ENCODE assay signal across 18 cellular contexts in the genomic region with DNA sequence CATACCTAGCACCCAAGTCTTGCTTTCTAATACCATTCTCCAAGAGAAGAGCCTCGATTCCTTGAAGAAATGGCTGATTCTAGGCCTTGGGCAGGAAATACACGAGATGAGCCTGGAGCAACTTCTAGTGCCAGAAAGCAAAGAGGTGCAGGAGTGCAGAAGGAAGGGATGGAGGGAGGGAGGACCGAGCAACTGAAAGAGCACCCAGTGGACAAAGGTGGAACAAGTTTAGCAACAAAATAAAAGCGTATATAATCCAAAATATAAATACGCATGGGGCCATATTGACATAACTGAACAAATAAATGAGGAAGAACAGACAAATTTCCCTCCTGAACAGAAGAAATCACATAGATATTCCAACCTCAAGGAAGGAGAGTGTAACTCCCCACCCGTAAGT. TPM values are rescaled to one million over a fixed set of nuclear protein-coding genes. Genes with fewer than 3 reads are reported as not detected.
DNase-seq lines count a peak whose midpoint lies in the region; ATAC-seq and TF ChIP-seq lines count a peak whose summit lies in the region.
"Had no signal": no experiment of that assay in that cellular context is flagged by ENCODE, and none has a peak within 500 bp of the region (broad histone marks: within the 10 kb centered on the region; RNA-seq: fewer than 3 reads in every experiment).

No MANE protein-coding gene starts in this region.

- H3K27me3 ChIP-seq in RWPE2 (ENCODE audit: insufficient read depth, poor library complexity, severe bottlenecking) (no peaks in the 10 kb centered on the region), foreskin keratinocyte (no peaks in the 10 kb centered on the region)

- no peak overlapping the region for H3K4me3 Mint-ChIP-seq in stimulated activated naive CD8-positive, alpha-beta T cell treated with anti-CD3 and anti-CD28 coated beads, Interleukin-15, Interleukin-2, amounts not matched to agents 100 ng/mL and 50 ng/mL, for 24 hours
- H3K4me3 Mint-ChIP-seq: B cell, GM23338 had no signal

- DNase-seq in stimulated activated naive CD8-positive, alpha-beta T cell treated with anti-CD3 and anti-CD28 coated beads, Interleukin-15, Interleukin-2, amounts not matched to agents 100 U/mL and 50 U/mL, for 24 hours = no peak
- DNase-seq in RWPE2 (ENCODE audit: low spot score) = no peak
- no peak for DNase-seq in foreskin keratinocyte
- DNase-seq in NCI-H1694 (lab: John Stamatoyannopoulos, UW) = no peak
- no peak for DNase-seq in NOMO-1 treated with DMSO at 0.1 percent for 48 hours (lab: John Stamatoyannopoulos, UW; ENCODE audit: unreplicated experiment)
- no peak for DNase-seq in GM13976 (ENCODE audit: low spot score)
- DNase-seq: CD4-positive, alpha-beta memory T cell; GF-D8; Karpas-422; NCI-H1436 treated with DMSO at 0.1 percent for 48 hours; NCI-H2081 treated with DMSO at 0.1 percent for 48 hours; NCI-H226; PC-9 had no signal

- peaks cover 64% of the 10 kb centered on the region for H3K36me3 Mint-ChIP-seq in stimulated activated naive CD8-positive, alpha-beta T cell treated with anti-CD3 and anti-CD28 coated beads, Interleukin-15, Interleukin-2, amounts not matched to agents 100 ng/mL and 50 ng/mL, for 24 hours (ENCODE audit: low read depth)

- H3K27ac ChIP-seq in RWPE2 (ENCODE audit: poor library complexity, severe bottlenecking) = peak overlapping the region; percentile 9
- H3K27ac ChIP-seq in foreskin keratinocyte = no peak overlapping the region
- H3K27ac ChIP-seq: PC-9 had no signal

- peak overlapping the region; percentile 28 for H3K27ac Mint-ChIP-seq in stimulated activated naive CD8-positive, alpha-beta T cell treated with anti-CD3 and anti-CD28 coated beads, Interleukin-15, Interleukin-2, amounts not matched to agents 100 ng/mL and 50 ng/mL, for 24 hours
- H3K27ac Mint-ChIP-seq: B cell; CD4-positive, alpha-beta memory T cell; GM23338 had no signal

- no peaks in the 10 kb centered on the region for H3K9me3 Mint-ChIP-seq in stimulated activated naive CD8-positive, alpha-beta T cell treated with anti-CD3 and anti-CD28 coated beads, Interleukin-15, Interleukin-2, amounts not matched to agents 100 ng/mL and 50 ng/mL, for 24 hours
- H3K9me3 Mint-ChIP-seq: CD4-positive, alpha-beta memory T cell; GM23338 had no signal

- no peak for TF ChIP-seq CTCF in RWPE2 (IDR thresholded peaks at IDR 0.05; ENCODE audit: poor library complexity, severe bottlenecking)
- TF ChIP-seq CTCF in foreskin keratinocyte (conservative IDR thresholded peaks at IDR 0.05) = peak; percentile 14
- TF ChIP-seq CTCF in GM13976 (IDR thresholded peaks at IDR 0.05; ENCODE audit: borderline replicate concordance, control extremely low read depth, extremely low read depth, insufficient read depth, missing control alignments) = no peak

- H3K4me1 ChIP-seq in RWPE2 (ENCODE audit: insufficient read depth, poor library complexity, severe bottlenecking) = peaks cover 32% of the 10 kb centered on the region
- H3K4me1 ChIP-seq in foreskin keratinocyte = peaks cover 24% of the 10 kb centered on the region

- no peaks in the 10 kb centered on the region for H3K27me3 Mint-ChIP-seq in stimulated activated naive CD8-positive, alpha-beta T cell treated with anti-CD3 and anti-CD28 coated beads, Interleukin-15, Interleukin-2, amounts not matched to agents 100 ng/mL and 50 ng/mL, for 24 hours
- H3K27me3 Mint-ChIP-seq: B cell; CD4-positive, alpha-beta memory T cell had no signal

- H3K36me3 ChIP-seq in RWPE2 (ENCODE audit: low read depth) = peaks cover 50% of the 10 kb centered on the region

- ATAC-seq in stimulated activated naive CD8-positive, alpha-beta T cell treated with anti-CD3 and anti-CD28 coated beads, Interleukin-15, Interleukin-2, amounts not matched to agents 100 U/mL and 50 U/mL, for 24 hours = no peak
- ATAC-seq in RWPE2 (ENCODE audit: low read depth) = no peak
- ATAC-seq in foreskin keratinocyte = peak; percentile 39
- ATAC-seq: GM23338, Right ventricle myocardium inferior, SK-N-SH treated with all-trans-retinoic acid at 6 μM for 48 hours had no signal

- H3K4me3 ChIP-seq in RWPE2 (ENCODE audit: severe bottlenecking) = no peak overlapping the region
- H3K4me3 ChIP-seq: GM23338, PC-9 had no signal

- no peaks in the 10 kb centered on the region for H3K9me3 ChIP-seq in RWPE2 (ENCODE audit: severe bottlenecking)

- in situ Hi-C loops in GM13976 (cut with MboI; ENCODE audit: low sequenced_read_pairs, unreplicated experiment) = no loop called here

- peaks cover 74% of the 10 kb centered on the region for H3K4me1 Mint-ChIP-seq in stimulated activated naive CD8-positive, alpha-beta T cell treated with anti-CD3 and anti-CD28 coated beads, Interleukin-15, Interleukin-2, amounts not matched to agents 100 ng/mL and 50 ng/mL, for 24 hours (ENCODE audit: low read depth)

RNA-seq across cellular contexts. Expression of gene CHSY1, which starts 34.4 kb away (rescaled TPM):
- total RNA-seq in foreskin keratinocyte = 31.1 and 33.2 TPM in 2 replicates
- polyA plus RNA-seq in foreskin keratinocyte = 9.2 and 11.8 TPM in 2 replicates

RNA-seq across cellular contexts. Expression of gene SELENOS, which starts 59.8 kb away (rescaled TPM):
- total RNA-seq in foreskin keratinocyte = 71.4 and 75.6 TPM in 2 replicates
- 80.6 and 83.0 TPM in 2 replicates for polyA plus RNA-seq in foreskin keratinocyte
